ENCODE assay signal across 14 cellular contexts in genomic region chr10:126012485-126012884, GRCh38.
DNase-seq lines count a peak whose midpoint lies in the region; ATAC-seq lines count a peak whose summit lies in the region.
"Had no signal": no experiment of that assay in that cellular context is flagged by ENCODE, and none has a peak within 500 bp of the region (broad histone marks: within the 10 kb centered on the region; RNA-seq: fewer than 3 reads in every experiment).

No MANE protein-coding gene starts in this region.

- ATAC-seq in T-helper 17 cell (no peak), HG02840 (IDR thresholded peaks at IDR 0.05; ENCODE audit: low FRiP score, unreplicated experiment) (no peak), HG03196 (IDR thresholded peaks at IDR 0.05; ENCODE audit: unreplicated experiment) (no peak), GM21717 (IDR thresholded peaks at IDR 0.05; ENCODE audit: unreplicated experiment) (no peak)
- no peak for ATAC-seq in activated CD8-positive, alpha-beta T cell treated with anti-CD3 and anti-CD28 coated beads, Interleukin-2, amount 10 ng/mL, durations not matched to agents 7 days and 5 days
- ATAC-seq: left cardiac atrium had no signal

- peaks cover 3% of the 10 kb centered on the region for H3K4me1 Mint-ChIP-seq in T-helper 17 cell
- H3K4me1 Mint-ChIP-seq in activated CD8-positive, alpha-beta T cell treated with anti-CD3 and anti-CD28 coated beads, Interleukin-2, amount 10 ng/mL, durations not matched to agents 7 days and 5 days (ENCODE audit: low read depth), result no peaks in the 10 kb centered on the region

- DNase-seq in A172 (ENCODE audit: low spot score), result peak; percentile 36
- peak; percentile 30 for DNase-seq in H4 (ENCODE audit: low spot score)
- no peak for DNase-seq in T-helper 17 cell
- DNase-seq in glomerular visceral epithelial cell (ENCODE audit: extremely low spot score), result peak; percentile 42
- no peak for DNase-seq in activated CD8-positive, alpha-beta T cell treated with anti-CD3 and anti-CD28 coated beads, Interleukin-2, amount 10 ng/mL, durations not matched to agents 7 days and 5 days
- DNase-seq: activated CD8-positive, alpha-beta memory T cell treated with anti-CD3 and anti-CD28 coated beads for 24 hours; activated effector memory CD4-positive, alpha-beta T cell treated with Interleukin-2 at 50 U/mL for 16 hours; amygdala; cortex of kidney; left cardiac atrium; NCI-H524 had no signal

- CTCF ChIA-PET in activated CD8-positive, alpha-beta T cell treated with anti-CD3 and anti-CD28 coated beads, Interleukin-2, amount 10 ng/mL, durations not matched to agents 7 days and 5 days (lab: Charles Lee), result no interaction called here

- H3K36me3 Mint-ChIP-seq in T-helper 17 cell (ENCODE audit: low read depth), result peaks cover 2% of the 10 kb centered on the region
- H3K36me3 Mint-ChIP-seq in activated CD8-positive, alpha-beta T cell treated with anti-CD3 and anti-CD28 coated beads, Interleukin-2, amount 10 ng/mL, durations not matched to agents 7 days and 5 days (ENCODE audit: low read depth), result no peaks in the 10 kb centered on the region

- H3K9me3 Mint-ChIP-seq in activated CD8-positive, alpha-beta T cell treated with anti-CD3 and anti-CD28 coated beads, Interleukin-2, amount 10 ng/mL, durations not matched to agents 7 days and 5 days (ENCODE audit: insufficient read depth), result no peaks in the 10 kb centered on the region

- H3K27me3 Mint-ChIP-seq in T-helper 17 cell, result peaks cover 17% of the 10 kb centered on the region
- no peaks in the 10 kb centered on the region for H3K27me3 Mint-ChIP-seq in activated CD8-positive, alpha-beta T cell treated with anti-CD3 and anti-CD28 coated beads, Interleukin-2, amount 10 ng/mL, durations not matched to agents 7 days and 5 days (ENCODE audit: low read depth)

- POLR2A ChIA-PET in activated CD8-positive, alpha-beta T cell treated with anti-CD3 and anti-CD28 coated beads, Interleukin-2, amount 10 ng/mL, durations not matched to agents 7 days and 5 days (lab: Charles Lee), result no interaction called here

- peak overlapping the region; percentile 32 for H3K27ac Mint-ChIP-seq in T-helper 17 cell
- no peak overlapping the region for H3K27ac Mint-ChIP-seq in activated CD8-positive, alpha-beta T cell treated with anti-CD3 and anti-CD28 coated beads, Interleukin-2, amount 10 ng/mL, durations not matched to agents 7 days and 5 days

- no peaks in the 10 kb centered on the region for H3K9me3 ChIP-seq in T-helper 17 cell (ENCODE audit: control insufficient read depth, low read length, poor library complexity, severe bottlenecking)

- no peak overlapping the region for H3K4me3 Mint-ChIP-seq in T-helper 17 cell
- H3K4me3 Mint-ChIP-seq in activated CD8-positive, alpha-beta T cell treated with anti-CD3 and anti-CD28 coated beads, Interleukin-2, amount 10 ng/mL, durations not matched to agents 7 days and 5 days, result no peak overlapping the region

Comparison
In these comparisons a context has a peak if more than half of its experiments do, and no peak if none do; other contexts are left out.
1. DNase-seq: peak in A172 (single experiment), H4 (single experiment) and glomerular visceral epithelial cell (single experiment); none in T-helper 17 cell (0 of 3) and activated CD8-positive, alpha-beta T cell treated with anti-CD3 and anti-CD28 coated beads, Interleukin-2, amount 10 ng/mL, durations not matched to agents 7 days and 5 days (single experiment).